In the genomic region with DNA sequence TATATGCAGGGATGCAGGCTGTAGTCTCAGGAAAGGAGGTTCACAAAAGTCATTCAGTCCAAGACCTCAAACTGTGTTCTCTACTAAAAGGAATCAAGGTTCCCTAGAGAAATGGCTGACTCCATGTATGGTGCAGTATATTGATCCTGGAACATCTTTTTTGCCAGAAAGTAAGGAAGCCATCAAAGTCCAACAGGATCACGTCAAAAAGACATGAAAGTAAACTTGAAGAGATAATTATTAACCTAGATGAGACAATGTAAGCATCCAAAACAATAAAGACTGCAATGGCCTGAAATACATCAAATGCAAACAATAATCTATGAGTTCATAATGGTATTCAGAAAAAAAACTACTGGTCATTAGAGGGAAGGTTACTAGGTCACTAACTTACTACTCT, we compare ENCODE assay signal across 2 cellular contexts.
DNase-seq lines count a peak whose midpoint lies in the region; ATAC-seq, FAIRE-seq and TF ChIP-seq lines count a peak whose summit lies in the region.
"Not testable (repeated sequence)": the region's sequence is repeated elsewhere in the genome, so short reads cannot be mapped to it uniquely, and the experiment has no call there.

No MANE protein-coding gene starts in this region.

- not testable (repeated sequence) for DNase-seq in HepG2 (ENCODE audit: low spot score)

- H3K36me3 ChIP-seq in HepG2 (replicated peaks in 1 of 2; ENCODE audit: control insufficient read depth in 1 of 2, insufficient read depth in 2 of 2, low read length in 2 of 2); liver (ENCODE audit: control insufficient read depth in 4 of 4, insufficient read depth in 3 of 4, low read depth in 1 of 4, low read length in 3 of 4): not testable (repeated sequence)

- CTCF ChIA-PET in HepG2 (lab: Yijun Ruan, JAX; ENCODE audit: low intra/inter-chr PET ratio, low total read pairs), result not testable (repeated sequence)

- not testable (repeated sequence) for TF ChIP-seq POLR2A in HepG2 (IDR thresholded peaks at IDR 0.05; ENCODE audit: insufficient read depth in 1 of 2, low read depth in 2 of 2, low read length in 2 of 2)

- not testable (repeated sequence) for H2AFZ ChIP-seq in HepG2 (ENCODE audit: low read length)

- not testable (repeated sequence) for H3K9ac ChIP-seq in HepG2 (ENCODE audit: insufficient read depth, low read depth, low read length); liver (ENCODE audit: low read depth in 1 of 2, low read length in 2 of 2)

- BruUV-seq in HepG2 (replicated peaks; lab: Mats Ljungman, UMichigan), result not testable (repeated sequence)

- not testable (repeated sequence) for FAIRE-seq in HepG2 (lab: Jason Lieb, UNC)

- ATAC-seq in HepG2, result not testable (repeated sequence)

- intact Hi-C loops in HepG2 (cut with micrococcal nuclease; ENCODE audit: unreplicated experiment), result not testable (repeated sequence)

- 7% methylated on average over 1 of the region's 1 CpG for WGBS in HepG2 (ENCODE audit: low lambda C conversion rate)
- WGBS in liver, result 38% methylated on average over 1 of the region's 1 CpG

- not testable (repeated sequence) for H3K27me3 ChIP-seq in HepG2 (ENCODE audit: control insufficient read depth in 1 of 2, insufficient read depth in 2 of 2, low read length in 2 of 2); liver (ENCODE audit: control insufficient read depth in 4 of 4, insufficient read depth in 4 of 4, low read length in 3 of 4)

- H3K4me2 ChIP-seq in HepG2 (ENCODE audit: low read depth, low read length), result not testable (repeated sequence)

- not testable (repeated sequence) for H3K79me2 ChIP-seq in HepG2 (ENCODE audit: insufficient read depth, low read length)

- TF ChIP-seq CTCF in HepG2 (CRISPR knock-in tag; IDR thresholded peaks at IDR 0.05); liver (IDR thresholded peaks at IDR 0.05; ENCODE audit: low read depth, low read length, missing input control): not testable (repeated sequence)

- H3K4me3 ChIP-seq in HepG2 (replicated peaks in 1 of 3; ENCODE audit: insufficient read depth in 1 of 3, low read depth in 2 of 3, low read length in 3 of 3); liver (ENCODE audit: low read depth in 1 of 3, low read length in 3 of 3): not testable (repeated sequence)

- in situ Hi-C loops in HepG2 (cut with HindIII; ENCODE audit: extremely low pct_ligation_motif_present, low pct_unique_long_range_greater_than_20kb), result not testable (repeated sequence)

- not testable (repeated sequence) for H4K20me1 ChIP-seq in HepG2 (ENCODE audit: insufficient read depth, low read length)

- POLR2A ChIA-PET in HepG2 (lab: Yijun Ruan, JAX), result not testable (repeated sequence)

- not testable (repeated sequence) for H3K27ac ChIP-seq in HepG2 (ENCODE audit: extremely low read length, insufficient read depth, low read length); liver (ENCODE audit: low read depth in 1 of 2, low read length in 2 of 2)

- TF ChIP-seq RAD21 in HepG2 (CRISPR knock-in tag; IDR thresholded peaks at IDR 0.05); liver (IDR thresholded peaks at IDR 0.05): not testable (repeated sequence)

- H3K4me1 ChIP-seq in HepG2 (ENCODE audit: insufficient read depth, low read length), result 0 out of 2 replicates have a peak, but pooled peaks cover 12% of the 10 kb centered on the region
- H3K4me1 ChIP-seq in liver (ENCODE audit: control insufficient read depth in 4 of 4, insufficient read depth in 4 of 4, low read length in 3 of 4), result not testable (repeated sequence)

- not testable (repeated sequence) for H3K9me3 ChIP-seq in HepG2 (ENCODE audit: low read length); liver (ENCODE audit: control insufficient read depth in 4 of 4, low read length in 3 of 4)

- not testable (repeated sequence) for TF ChIP-seq EP300 in HepG2 (IDR thresholded peaks at IDR 0.05; ENCODE audit: low read depth in 2 of 2, low read length in 2 of 2); HepG2 (CRISPR knock-in tag; IDR thresholded peaks at IDR 0.05; ENCODE audit: borderline replicate concordance)

TF ChIP-seq in HepG2, 621 proteins besides CTCF, POLR2A, EP300 and RAD21:
- TF ChIP-seq HNF1A (IDR thresholded peaks at IDR 0.05; ENCODE audit: low read depth) (0 out of 2 replicates have a peak, but pooled peaks have one; percentile 35), SOX5 (CRISPR knock-in tag; IDR thresholded peaks at IDR 0.05; ENCODE audit: borderline replicate concordance) (peak; percentile 64; the same call in 1 of the 2 replicates), SOX13 (CRISPR knock-in tag; conservative IDR thresholded peaks at IDR 0.05 in 1 of 2, IDR thresholded peaks at IDR 0.05 in 1 of 2) (peak in 1 of 2 experiments; percentile 54; a peak in 2 of 4 replicates)
- TF ChIP-seq HNF1A (CRISPR knock-in tag; IDR thresholded peaks at IDR 0.05; ENCODE audit: borderline replicate concordance); SOX13 (IDR thresholded peaks at IDR 0.05): not testable (repeated sequence)

TF ChIP-seq in liver, 16 proteins besides CTCF, POLR2A, EP300 and RAD21:
- TF ChIP-seq YY1 (IDR thresholded peaks at IDR 0.05) (peak; percentile 46), HNF4A (conservative IDR thresholded peaks at IDR 0.05) (peak in 1 of 2 donors; percentile 11)
TF ChIP-seq in liver: peak in this region for 2; not testable (repeated sequence) for 14.
